7 cellular contexts compared by ENCODE assay signal in genomic region chr11:123748349-123748748, GRCh38. TPM values are rescaled to one million over a fixed set of nuclear protein-coding genes. Genes with fewer than 3 reads are reported as not detected.
"Had no signal": no experiment of that assay in that cellular context is flagged by ENCODE, and none has a peak within 500 bp of the region (broad histone marks: within the 10 kb centered on the region; RNA-seq: fewer than 3 reads in every experiment).

No MANE protein-coding gene starts in this region.

RNA-seq across cellular contexts. Expression of gene OR6X1, which starts 6.0 kb away (rescaled TPM):
- total RNA-seq: GM23248, GM23338, H1, H4, H7, H9, HFFc6 had no signal
- polyA plus RNA-seq: GM23248, GM23338, H1 had no signal

RNA-seq across cellular contexts. Expression of gene OR6M1, which starts 57.8 kb away (rescaled TPM):
- total RNA-seq: GM23248, GM23338, H1, H4, H7, H9, HFFc6 had no signal
- polyA plus RNA-seq: GM23248, GM23338, H1 had no signal
